1 cellular context compared by ENCODE assay signal in the genomic region with DNA sequence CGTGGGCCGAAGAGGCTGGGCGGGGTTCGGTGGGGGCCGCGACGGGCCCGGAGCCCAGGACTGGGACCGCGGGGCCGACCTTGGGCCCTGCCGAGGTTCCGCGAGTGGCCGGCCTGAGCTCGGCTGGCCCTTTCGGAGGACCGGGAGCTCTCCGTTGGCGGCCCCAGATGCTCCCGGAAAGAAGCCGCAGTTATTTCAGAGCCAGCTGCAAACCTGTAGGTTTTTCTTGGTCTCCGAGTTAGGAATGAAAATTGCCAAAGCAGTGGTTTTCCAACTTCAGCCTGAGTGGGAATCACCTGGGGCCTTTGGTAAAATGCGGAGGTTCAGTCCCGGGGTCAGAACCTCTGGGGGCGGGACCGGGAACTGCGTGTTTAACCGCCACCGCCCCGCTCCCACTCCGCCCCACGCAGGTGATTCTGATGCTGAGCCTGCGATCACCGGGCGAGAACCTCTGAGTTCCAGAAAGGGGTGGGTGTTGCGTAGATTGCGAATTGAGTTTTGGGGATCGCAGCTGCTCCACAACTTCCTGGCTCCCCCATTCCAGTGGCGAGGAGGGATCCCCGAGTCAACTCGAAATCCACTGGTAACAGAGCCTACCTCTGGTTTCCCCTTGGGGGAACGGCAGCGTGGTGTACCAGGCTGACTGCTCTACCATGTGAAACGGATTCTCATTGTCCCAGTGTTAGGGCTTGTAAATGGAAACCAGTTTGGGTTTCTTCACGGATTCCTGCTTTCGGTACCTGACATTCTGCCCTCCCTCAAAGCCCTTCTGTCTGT.
A peak's percentile ranks its signal among the peaks of the same experiment; 100 is the strongest.
TF ChIP-seq lines count a peak whose summit lies in the region.

No MANE protein-coding gene starts in this region.

TF ChIP-seq in HepG2, 621 proteins besides CTCF, POLR2A, EP300 and RAD21 (continued from another document):
- TF ChIP-seq, protein P1, sequence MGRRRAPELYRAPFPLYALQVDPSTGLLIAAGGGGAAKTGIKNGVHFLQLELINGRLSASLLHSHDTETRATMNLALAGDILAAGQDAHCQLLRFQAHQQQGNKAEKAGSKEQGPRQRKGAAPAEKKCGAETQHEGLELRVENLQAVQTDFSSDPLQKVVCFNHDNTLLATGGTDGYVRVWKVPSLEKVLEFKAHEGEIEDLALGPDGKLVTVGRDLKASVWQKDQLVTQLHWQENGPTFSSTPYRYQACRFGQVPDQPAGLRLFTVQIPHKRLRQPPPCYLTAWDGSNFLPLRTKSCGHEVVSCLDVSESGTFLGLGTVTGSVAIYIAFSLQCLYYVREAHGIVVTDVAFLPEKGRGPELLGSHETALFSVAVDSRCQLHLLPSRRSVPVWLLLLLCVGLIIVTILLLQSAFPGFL (CRISPR knock-in tag; IDR thresholded peaks at IDR 0.05): 0 out of 2 replicates have a peak, but pooled peaks have one; percentile 72
